Comparison of ENCODE assay signal across 10 cellular contexts in genomic region chrX:47179928-47180255, GRCh38.
"Had no signal": no experiment of that assay in that cellular context is flagged by ENCODE, and none has a peak within 500 bp of the region (broad histone marks: within the 10 kb centered on the region; RNA-seq: fewer than 3 reads in every experiment).

No MANE protein-coding gene starts in this region.

- H3K4me3 Mint-ChIP-seq: brain; effector memory CD8-positive, alpha-beta T cell; stimulated activated naive B cell treated with anti-CD40 and anti-IgM and Interleukin-4, amounts not matched to agents 10 μg/mL and 1 μg/mL and 100 μg/mL, for 72 hours had no signal

- H3K27me3 Mint-ChIP-seq: effector memory CD8-positive, alpha-beta T cell had no signal

- ATAC-seq: activated naive CD4-positive, alpha-beta T cell treated with anti-CD3 and anti-CD28 coated beads, Interleukin-2, amount 50 U/mL, for 72 hours; effector memory CD8-positive, alpha-beta T cell; stimulated activated naive B cell treated with anti-CD40 and anti-IgM and Interleukin-4, amounts not matched to agents 10 μg/mL and 1 μg/mL and 100 μg/mL, for 72 hours had no signal

- H3K9me3 Mint-ChIP-seq: activated naive CD4-positive, alpha-beta T cell treated with anti-CD3 and anti-CD28 coated beads, Interleukin-2, amount 50 U/mL, for 72 hours; activated T-helper 2 cell treated with anti-CD3 and anti-CD28 coated beads, Interferon-gamma antibody, Interleukin-2, Interleukin-4, amounts not matched to agents 10 μg/mL and 5 μg/mL and 100 μg/mL, durations not matched to agents 14 hours and 24 hours and 36 hours; effector memory CD8-positive, alpha-beta T cell; stimulated activated naive B cell treated with anti-CD40 and anti-IgM and Interleukin-4, amounts not matched to agents 10 μg/mL and 1 μg/mL and 100 μg/mL, for 72 hours had no signal

- DNase-seq: activated CD4-positive, CD25-positive, alpha-beta regulatory T cell treated with anti-CD3 and anti-CD28 coated beads, Interleukin-2, amount 50 U/mL, for 72 hours; amniotic stem cell; effector memory CD8-positive, alpha-beta T cell; stimulated activated CD4-positive, alpha-beta T cell treated with anti-CD3 and anti-CD28 coated beads, Interleukin-2, amount 100 ng/mL, for 48 hours; stimulated activated naive B cell treated with anti-CD40 and anti-IgM and Interleukin-4, amounts not matched to agents 10 μg/mL and 1 μg/mL and 100 μg/mL, for 72 hours; T-helper 1 cell; trophoblast cell had no signal

- H3K4me1 Mint-ChIP-seq: brain had no signal

- H3K27ac Mint-ChIP-seq: activated T-helper 2 cell treated with anti-CD3 and anti-CD28 coated beads, Interferon-gamma antibody, Interleukin-2, Interleukin-4, amounts not matched to agents 10 μg/mL and 5 μg/mL and 100 μg/mL, durations not matched to agents 14 hours and 24 hours and 36 hours; brain; effector memory CD8-positive, alpha-beta T cell; stimulated activated naive B cell treated with anti-CD40 and anti-IgM and Interleukin-4, amounts not matched to agents 10 μg/mL and 1 μg/mL and 100 μg/mL, for 72 hours had no signal
